ENCODE assay signal across 17 cellular contexts in genomic region chr9:15235658-15236057, GRCh38.
DNase-seq lines count a peak whose midpoint lies in the region; ATAC-seq and TF ChIP-seq lines count a peak whose summit lies in the region.
"Had no signal": no experiment of that assay in that cellular context is flagged by ENCODE, and none has a peak within 500 bp of the region (broad histone marks: within the 10 kb centered on the region; RNA-seq: fewer than 3 reads in every experiment).

No MANE protein-coding gene starts in this region.

- CTCF ChIA-PET in activated CD4-positive, alpha-beta memory T cell treated with anti-CD3 and anti-CD28 coated beads for 36 hours (lab: Charles Lee): no interaction called here
- CTCF ChIA-PET in activated CD4-positive, alpha-beta memory T cell treated with anti-CD3 and anti-CD28 coated beads, Interleukin-2, amount 10 ng/mL, durations not matched to agents 7 days and 5 days (lab: Charles Lee): interaction anchor here (0.7 kb wide), 1 partner anchor 33 kb away, joined by 3 read pairs; no protein-coding TSS in a partner anchor

- ATAC-seq in mucosa of descending colon (peak; percentile 51), GM21786 (IDR thresholded peaks at IDR 0.05; ENCODE audit: unreplicated experiment) (no peak), HG03342 (IDR thresholded peaks at IDR 0.05; ENCODE audit: unreplicated experiment) (no peak)

- peaks cover 22% of the 10 kb centered on the region for H3K4me1 Mint-ChIP-seq in activated CD4-positive, alpha-beta memory T cell treated with anti-CD3 and anti-CD28 coated beads for 36 hours (ENCODE audit: low read depth)
- H3K4me1 Mint-ChIP-seq in activated CD4-positive, alpha-beta memory T cell treated with anti-CD3 and anti-CD28 coated beads, Interleukin-2, amount 10 ng/mL, durations not matched to agents 7 days and 5 days: peaks cover 3% of the 10 kb centered on the region
- H3K4me1 Mint-ChIP-seq in chondrocyte (ENCODE audit: low read depth): peaks cover 57% of the 10 kb centered on the region
- H3K4me1 Mint-ChIP-seq: CD14-positive monocyte had no signal

- H3K4me1 ChIP-seq in mucosa of descending colon (ENCODE audit: low read depth): peaks cover 4% of the 10 kb centered on the region

- no peak for DNase-seq in activated CD4-positive, alpha-beta memory T cell treated with anti-CD3 and anti-CD28 coated beads for 36 hours
- DNase-seq in activated CD4-positive, alpha-beta memory T cell treated with anti-CD3 and anti-CD28 coated beads, Interleukin-2, amount 10 ng/mL, durations not matched to agents 7 days and 5 days: no peak
- DNase-seq in EH (ENCODE audit: low read depth): peak; percentile 30
- no peak for DNase-seq in chondrocyte (ENCODE audit: low spot score)
- no peak for DNase-seq in mucosa of descending colon
- DNase-seq in pons (ENCODE audit: low spot score): no peak
- DNase-seq: 8988T; CD4-positive, alpha-beta memory T cell; DMS153; DMS79; GF-D8; H9; IMR-90 had no signal

- POLR2A ChIA-PET in activated CD4-positive, alpha-beta memory T cell treated with anti-CD3 and anti-CD28 coated beads for 36 hours (lab: Charles Lee): no interaction called here
- POLR2A ChIA-PET in activated CD4-positive, alpha-beta memory T cell treated with anti-CD3 and anti-CD28 coated beads, Interleukin-2, amount 10 ng/mL, durations not matched to agents 7 days and 5 days (lab: Charles Lee): no interaction called here

- peaks cover 52% of the 10 kb centered on the region for H3K36me3 Mint-ChIP-seq in activated CD4-positive, alpha-beta memory T cell treated with anti-CD3 and anti-CD28 coated beads for 36 hours
- H3K36me3 Mint-ChIP-seq in activated CD4-positive, alpha-beta memory T cell treated with anti-CD3 and anti-CD28 coated beads, Interleukin-2, amount 10 ng/mL, durations not matched to agents 7 days and 5 days (ENCODE audit: low read depth): peaks cover 37% of the 10 kb centered on the region
- peaks cover 26% of the 10 kb centered on the region for H3K36me3 Mint-ChIP-seq in chondrocyte (ENCODE audit: low read depth)
- H3K36me3 Mint-ChIP-seq: CD14-positive monocyte had no signal

- no peaks in the 10 kb centered on the region for H3K27me3 Mint-ChIP-seq in activated CD4-positive, alpha-beta memory T cell treated with anti-CD3 and anti-CD28 coated beads for 36 hours
- H3K27me3 Mint-ChIP-seq in activated CD4-positive, alpha-beta memory T cell treated with anti-CD3 and anti-CD28 coated beads, Interleukin-2, amount 10 ng/mL, durations not matched to agents 7 days and 5 days: no peaks in the 10 kb centered on the region
- H3K27me3 Mint-ChIP-seq in chondrocyte (ENCODE audit: low read depth): no peaks in the 10 kb centered on the region
- H3K27me3 Mint-ChIP-seq: CD4-positive, alpha-beta memory T cell had no signal

- no peaks in the 10 kb centered on the region for H3K36me3 ChIP-seq in mucosa of descending colon (ENCODE audit: low read depth)
- H3K36me3 ChIP-seq: BLaER1 had no signal

- no peak overlapping the region for H3K4me3 ChIP-seq in mucosa of descending colon
- H3K4me3 ChIP-seq: BLaER1 had no signal

- intact Hi-C loops in activated CD4-positive, alpha-beta memory T cell treated with anti-CD3 and anti-CD28 coated beads for 36 hours (cut with micrococcal nuclease): no loop called here
- intact Hi-C loops in mucosa of descending colon (cut with DNase I, micrococcal nuclease): no loop called here

- H3K9me3 ChIP-seq in mucosa of descending colon: peaks cover 11% of the 10 kb centered on the region

- H3K4me3 Mint-ChIP-seq in activated CD4-positive, alpha-beta memory T cell treated with anti-CD3 and anti-CD28 coated beads for 36 hours: no peak overlapping the region
- H3K4me3 Mint-ChIP-seq in activated CD4-positive, alpha-beta memory T cell treated with anti-CD3 and anti-CD28 coated beads, Interleukin-2, amount 10 ng/mL, durations not matched to agents 7 days and 5 days: no peak overlapping the region
- no peak overlapping the region for H3K4me3 Mint-ChIP-seq in chondrocyte (ENCODE audit: unreplicated experiment)
- H3K4me3 Mint-ChIP-seq: CD14-positive monocyte, H9 had no signal

- peaks cover 45% of the 10 kb centered on the region for H3K9me3 Mint-ChIP-seq in activated CD4-positive, alpha-beta memory T cell treated with anti-CD3 and anti-CD28 coated beads for 36 hours
- peaks cover 34% of the 10 kb centered on the region for H3K9me3 Mint-ChIP-seq in activated CD4-positive, alpha-beta memory T cell treated with anti-CD3 and anti-CD28 coated beads, Interleukin-2, amount 10 ng/mL, durations not matched to agents 7 days and 5 days
- peaks cover 32% of the 10 kb centered on the region for H3K9me3 Mint-ChIP-seq in chondrocyte (ENCODE audit: low read depth)

- peak overlapping the region; percentile 38 for H3K27ac Mint-ChIP-seq in activated CD4-positive, alpha-beta memory T cell treated with anti-CD3 and anti-CD28 coated beads for 36 hours
- H3K27ac Mint-ChIP-seq in activated CD4-positive, alpha-beta memory T cell treated with anti-CD3 and anti-CD28 coated beads, Interleukin-2, amount 10 ng/mL, durations not matched to agents 7 days and 5 days: no peak overlapping the region
- peak overlapping the region; percentile 30 for H3K27ac Mint-ChIP-seq in chondrocyte (ENCODE audit: unreplicated experiment)
- H3K27ac Mint-ChIP-seq: CD14-positive monocyte; CD4-positive, alpha-beta memory T cell; H9 had no signal

- TF ChIP-seq CTCF in chondrocyte (IDR thresholded peaks at IDR 0.05) (no peak), mucosa of descending colon (IDR thresholded peaks at IDR 0.05) (no peak)
